1 cellular context compared by ENCODE assay signal in the genomic region with DNA sequence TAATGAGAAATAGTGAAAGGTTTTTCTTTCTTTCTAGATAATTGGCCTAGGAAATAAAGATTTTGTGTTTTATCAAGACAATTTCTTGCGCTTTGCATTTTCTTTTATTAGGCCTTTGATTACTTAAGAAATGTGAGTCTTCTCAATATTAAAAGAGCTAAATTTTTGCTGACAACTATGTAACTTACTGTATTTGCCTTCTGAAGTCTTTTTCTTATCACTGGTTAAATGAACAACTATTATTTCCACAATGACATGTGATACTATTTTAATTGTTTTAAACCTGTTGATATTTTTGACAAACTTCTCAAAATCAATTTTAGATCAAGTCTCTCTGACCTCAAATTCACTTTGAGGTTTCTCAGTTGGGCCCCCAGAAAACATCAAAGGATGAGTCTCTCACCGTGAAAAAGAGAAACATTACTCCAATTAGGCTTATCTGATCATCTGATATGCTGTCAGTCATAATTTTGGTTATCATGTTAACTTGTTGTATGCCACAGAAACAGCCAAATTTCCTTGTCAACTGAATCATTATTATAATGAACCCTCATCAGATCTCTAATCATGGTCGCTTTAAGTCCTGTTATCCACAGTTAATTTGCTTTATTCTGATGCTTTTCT.
TF ChIP-seq lines count a peak whose summit lies in the region.

No MANE protein-coding gene starts in this region.

TF ChIP-seq in HepG2, 621 proteins besides CTCF, POLR2A, EP300 and RAD21:
- peak; percentile 25 to 43; a peak in 3 of 4 replicates for TF ChIP-seq MAFK (conservative IDR thresholded peaks at IDR 0.05 in 1 of 2, IDR thresholded peaks at IDR 0.05 in 1 of 2; ENCODE audit: low read length in 2 of 2)
- no peak for TF ChIP-seq THYN1 (CRISPR knock-in tag; IDR thresholded peaks at IDR 0.05; ENCODE audit: borderline replicate concordance, low read depth)
